1 cellular context compared by ENCODE assay signal in the genomic region with DNA sequence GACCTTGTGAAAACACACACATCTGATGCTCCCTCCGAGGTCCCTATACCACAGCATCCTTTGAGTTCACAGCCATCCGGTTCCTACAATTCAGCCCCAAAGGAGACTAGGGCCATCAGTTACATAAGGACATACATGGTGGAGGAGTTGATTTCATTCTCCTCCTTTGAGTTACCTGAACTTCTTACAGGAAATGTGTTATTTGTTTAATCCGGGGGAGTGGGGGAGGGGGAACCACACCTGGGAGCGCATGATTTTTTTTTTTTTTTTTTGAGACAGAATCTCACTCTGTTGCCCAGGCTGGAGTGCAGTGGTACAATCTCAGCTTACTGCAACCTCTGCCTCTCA.
TF ChIP-seq lines count a peak whose summit lies in the region.

No MANE protein-coding gene starts in this region.

TF ChIP-seq in WTC11, 78 proteins besides CTCF, POLR2A, EP300 and RAD21 (continued from another document):
- TF ChIP-seq, protein P1, sequence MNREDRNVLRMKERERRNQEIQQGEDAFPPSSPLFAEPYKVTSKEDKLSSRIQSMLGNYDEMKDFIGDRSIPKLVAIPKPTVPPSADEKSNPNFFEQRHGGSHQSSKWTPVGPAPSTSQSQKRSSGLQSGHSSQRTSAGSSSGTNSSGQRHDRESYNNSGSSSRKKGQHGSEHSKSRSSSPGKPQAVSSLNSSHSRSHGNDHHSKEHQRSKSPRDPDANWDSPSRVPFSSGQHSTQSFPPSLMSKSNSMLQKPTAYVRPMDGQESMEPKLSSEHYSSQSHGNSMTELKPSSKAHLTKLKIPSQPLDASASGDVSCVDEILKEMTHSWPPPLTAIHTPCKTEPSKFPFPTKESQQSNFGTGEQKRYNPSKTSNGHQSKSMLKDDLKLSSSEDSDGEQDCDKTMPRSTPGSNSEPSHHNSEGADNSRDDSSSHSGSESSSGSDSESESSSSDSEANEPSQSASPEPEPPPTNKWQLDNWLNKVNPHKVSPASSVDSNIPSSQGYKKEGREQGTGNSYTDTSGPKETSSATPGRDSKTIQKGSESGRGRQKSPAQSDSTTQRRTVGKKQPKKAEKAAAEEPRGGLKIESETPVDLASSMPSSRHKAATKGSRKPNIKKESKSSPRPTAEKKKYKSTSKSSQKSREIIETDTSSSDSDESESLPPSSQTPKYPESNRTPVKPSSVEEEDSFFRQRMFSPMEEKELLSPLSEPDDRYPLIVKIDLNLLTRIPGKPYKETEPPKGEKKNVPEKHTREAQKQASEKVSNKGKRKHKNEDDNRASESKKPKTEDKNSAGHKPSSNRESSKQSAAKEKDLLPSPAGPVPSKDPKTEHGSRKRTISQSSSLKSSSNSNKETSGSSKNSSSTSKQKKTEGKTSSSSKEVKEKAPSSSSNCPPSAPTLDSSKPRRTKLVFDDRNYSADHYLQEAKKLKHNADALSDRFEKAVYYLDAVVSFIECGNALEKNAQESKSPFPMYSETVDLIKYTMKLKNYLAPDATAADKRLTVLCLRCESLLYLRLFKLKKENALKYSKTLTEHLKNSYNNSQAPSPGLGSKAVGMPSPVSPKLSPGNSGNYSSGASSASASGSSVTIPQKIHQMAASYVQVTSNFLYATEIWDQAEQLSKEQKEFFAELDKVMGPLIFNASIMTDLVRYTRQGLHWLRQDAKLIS (CRISPR knock-in tag; IDR thresholded peaks at IDR 0.05; ENCODE audit: borderline replicate concordance) = no peak
- TF ChIP-seq, protein P2, sequence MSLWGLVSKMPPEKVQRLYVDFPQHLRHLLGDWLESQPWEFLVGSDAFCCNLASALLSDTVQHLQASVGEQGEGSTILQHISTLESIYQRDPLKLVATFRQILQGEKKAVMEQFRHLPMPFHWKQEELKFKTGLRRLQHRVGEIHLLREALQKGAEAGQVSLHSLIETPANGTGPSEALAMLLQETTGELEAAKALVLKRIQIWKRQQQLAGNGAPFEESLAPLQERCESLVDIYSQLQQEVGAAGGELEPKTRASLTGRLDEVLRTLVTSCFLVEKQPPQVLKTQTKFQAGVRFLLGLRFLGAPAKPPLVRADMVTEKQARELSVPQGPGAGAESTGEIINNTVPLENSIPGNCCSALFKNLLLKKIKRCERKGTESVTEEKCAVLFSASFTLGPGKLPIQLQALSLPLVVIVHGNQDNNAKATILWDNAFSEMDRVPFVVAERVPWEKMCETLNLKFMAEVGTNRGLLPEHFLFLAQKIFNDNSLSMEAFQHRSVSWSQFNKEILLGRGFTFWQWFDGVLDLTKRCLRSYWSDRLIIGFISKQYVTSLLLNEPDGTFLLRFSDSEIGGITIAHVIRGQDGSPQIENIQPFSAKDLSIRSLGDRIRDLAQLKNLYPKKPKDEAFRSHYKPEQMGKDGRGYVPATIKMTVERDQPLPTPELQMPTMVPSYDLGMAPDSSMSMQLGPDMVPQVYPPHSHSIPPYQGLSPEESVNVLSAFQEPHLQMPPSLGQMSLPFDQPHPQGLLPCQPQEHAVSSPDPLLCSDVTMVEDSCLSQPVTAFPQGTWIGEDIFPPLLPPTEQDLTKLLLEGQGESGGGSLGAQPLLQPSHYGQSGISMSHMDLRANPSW (CRISPR knock-in tag; conservative IDR thresholded peaks at IDR 0.05; ENCODE audit: low read depth) = no peak
- TF ChIP-seq ZNF121 (CRISPR knock-in tag; IDR thresholded peaks at IDR 0.05) (no peak), ZNF671 (CRISPR knock-in tag; IDR thresholded peaks at IDR 0.05) (no peak), OVOL2 (CRISPR knock-in tag; IDR thresholded peaks at IDR 0.05; ENCODE audit: borderline replicate concordance) (no peak), ZNF138 (CRISPR knock-in tag; conservative IDR thresholded peaks at IDR 0.05) (no peak), JAZF1 (CRISPR knock-in tag; IDR thresholded peaks at IDR 0.05) (no peak), ZNF416 (CRISPR knock-in tag; IDR thresholded peaks at IDR 0.05) (no peak), TEAD4 (CRISPR knock-in tag; IDR thresholded peaks at IDR 0.05) (no peak), ZNF317 (CRISPR knock-in tag; IDR thresholded peaks at IDR 0.05; ENCODE audit: borderline replicate concordance, low read depth) (no peak), SP1 (CRISPR knock-in tag; conservative IDR thresholded peaks at IDR 0.05) (no peak), NFATC4 (CRISPR knock-in tag; IDR thresholded peaks at IDR 0.05) (no peak)
- TF ChIP-seq, protein P3, sequence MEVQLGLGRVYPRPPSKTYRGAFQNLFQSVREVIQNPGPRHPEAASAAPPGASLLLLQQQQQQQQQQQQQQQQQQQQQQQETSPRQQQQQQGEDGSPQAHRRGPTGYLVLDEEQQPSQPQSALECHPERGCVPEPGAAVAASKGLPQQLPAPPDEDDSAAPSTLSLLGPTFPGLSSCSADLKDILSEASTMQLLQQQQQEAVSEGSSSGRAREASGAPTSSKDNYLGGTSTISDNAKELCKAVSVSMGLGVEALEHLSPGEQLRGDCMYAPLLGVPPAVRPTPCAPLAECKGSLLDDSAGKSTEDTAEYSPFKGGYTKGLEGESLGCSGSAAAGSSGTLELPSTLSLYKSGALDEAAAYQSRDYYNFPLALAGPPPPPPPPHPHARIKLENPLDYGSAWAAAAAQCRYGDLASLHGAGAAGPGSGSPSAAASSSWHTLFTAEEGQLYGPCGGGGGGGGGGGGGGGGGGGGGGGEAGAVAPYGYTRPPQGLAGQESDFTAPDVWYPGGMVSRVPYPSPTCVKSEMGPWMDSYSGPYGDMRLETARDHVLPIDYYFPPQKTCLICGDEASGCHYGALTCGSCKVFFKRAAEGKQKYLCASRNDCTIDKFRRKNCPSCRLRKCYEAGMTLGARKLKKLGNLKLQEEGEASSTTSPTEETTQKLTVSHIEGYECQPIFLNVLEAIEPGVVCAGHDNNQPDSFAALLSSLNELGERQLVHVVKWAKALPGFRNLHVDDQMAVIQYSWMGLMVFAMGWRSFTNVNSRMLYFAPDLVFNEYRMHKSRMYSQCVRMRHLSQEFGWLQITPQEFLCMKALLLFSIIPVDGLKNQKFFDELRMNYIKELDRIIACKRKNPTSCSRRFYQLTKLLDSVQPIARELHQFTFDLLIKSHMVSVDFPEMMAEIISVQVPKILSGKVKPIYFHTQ (CRISPR knock-in tag; IDR thresholded peaks at IDR 0.05) = no peak
- TF ChIP-seq, protein P4, sequence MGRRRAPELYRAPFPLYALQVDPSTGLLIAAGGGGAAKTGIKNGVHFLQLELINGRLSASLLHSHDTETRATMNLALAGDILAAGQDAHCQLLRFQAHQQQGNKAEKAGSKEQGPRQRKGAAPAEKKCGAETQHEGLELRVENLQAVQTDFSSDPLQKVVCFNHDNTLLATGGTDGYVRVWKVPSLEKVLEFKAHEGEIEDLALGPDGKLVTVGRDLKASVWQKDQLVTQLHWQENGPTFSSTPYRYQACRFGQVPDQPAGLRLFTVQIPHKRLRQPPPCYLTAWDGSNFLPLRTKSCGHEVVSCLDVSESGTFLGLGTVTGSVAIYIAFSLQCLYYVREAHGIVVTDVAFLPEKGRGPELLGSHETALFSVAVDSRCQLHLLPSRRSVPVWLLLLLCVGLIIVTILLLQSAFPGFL (CRISPR knock-in tag; IDR thresholded peaks at IDR 0.05; ENCODE audit: borderline replicate concordance) = no peak
- TF ChIP-seq, protein P5, sequence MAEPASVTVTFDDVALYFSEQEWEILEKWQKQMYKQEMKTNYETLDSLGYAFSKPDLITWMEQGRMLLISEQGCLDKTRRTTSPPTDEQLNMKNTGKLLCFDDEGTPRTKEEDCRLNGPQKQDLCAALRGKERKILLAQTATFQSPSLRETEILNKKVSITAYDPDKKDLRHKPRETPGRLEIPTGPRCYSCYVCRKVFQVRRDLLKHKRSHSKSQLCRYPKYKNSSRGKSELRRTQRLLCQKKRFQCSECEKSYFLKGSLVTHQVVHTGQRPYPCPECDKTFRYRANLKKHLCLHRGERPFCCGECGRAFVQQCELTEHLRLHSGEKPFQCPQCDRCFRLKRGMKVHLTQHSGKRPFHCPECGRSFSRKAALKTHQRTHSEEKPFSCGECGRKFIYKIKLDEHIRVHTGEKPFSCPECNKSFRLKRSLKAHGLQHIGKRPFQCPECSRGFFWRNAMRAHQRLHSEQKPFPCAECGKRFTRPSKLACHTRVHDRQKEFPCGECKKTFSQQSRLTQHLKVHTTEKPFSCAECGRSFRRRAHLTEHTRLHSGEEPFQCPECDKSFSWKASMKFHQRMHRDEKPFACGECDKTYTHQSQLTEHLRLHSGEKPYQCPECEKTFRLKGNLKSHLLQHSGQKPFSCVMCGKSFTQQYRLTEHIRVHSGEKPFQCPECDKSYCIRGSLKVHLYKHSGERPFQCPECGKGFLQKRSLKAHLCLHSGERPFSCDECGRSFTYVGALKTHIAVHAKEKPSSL (CRISPR knock-in tag; conservative IDR thresholded peaks at IDR 0.05) = no peak
TF ChIP-seq in WTC11: peak in this region for 0.
